ENCODE assay signal across 14 cellular contexts in the genomic region with DNA sequence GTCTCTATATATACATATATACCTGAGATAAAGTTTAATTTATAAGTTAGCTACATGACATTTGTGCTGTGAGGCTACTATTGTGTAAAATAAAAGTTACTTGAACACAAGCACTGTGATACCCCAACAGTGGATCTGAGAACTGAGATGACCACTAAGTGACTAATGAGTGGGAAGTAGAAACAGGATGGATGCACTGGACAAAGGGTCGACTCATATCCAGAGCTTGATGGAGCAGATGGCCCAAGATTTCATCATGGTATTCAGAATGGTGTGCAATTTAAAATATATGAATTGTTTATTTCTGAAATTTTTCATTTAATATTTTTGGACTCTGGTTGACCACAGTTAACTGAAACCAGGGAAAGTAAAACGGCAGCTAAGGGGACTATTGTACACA.
DNase-seq lines count a peak whose midpoint lies in the region; ATAC-seq, FAIRE-seq and TF ChIP-seq lines count a peak whose summit lies in the region.
"Had no signal": no experiment of that assay in that cellular context is flagged by ENCODE, and none has a peak within 500 bp of the region (broad histone marks: within the 10 kb centered on the region; RNA-seq: fewer than 3 reads in every experiment).

No MANE protein-coding gene starts in this region.

- intact Hi-C loops in lower leg skin (cut with DNase I; ENCODE audit: low total_unique reads): no loop called here

- CTCF ChIA-PET in AG04449 (lab: Yijun Ruan, JAX): no interaction called here

- no peaks in the 10 kb centered on the region for H3K36me3 Mint-ChIP-seq in endothelial cell (ENCODE audit: low read depth, unreplicated experiment)
- H3K36me3 Mint-ChIP-seq: activated CD8-positive, alpha-beta memory T cell treated with anti-CD3 and anti-CD28 coated beads, Interleukin-2, amount 10 ng/mL, durations not matched to agents 7 days and 5 days; natural killer cell treated with Interleukin-12 subunit alpha and Interleukin-12 subunit beta and Interleukin-15 and Interleukin-18, amount 100 ng/mL, for 72 hours had no signal

- H3K27ac Mint-ChIP-seq in endothelial cell (ENCODE audit: unreplicated experiment): no peak overlapping the region
- H3K27ac Mint-ChIP-seq: activated CD8-positive, alpha-beta memory T cell treated with anti-CD3 and anti-CD28 coated beads, Interleukin-2, amount 10 ng/mL, durations not matched to agents 7 days and 5 days; natural killer cell treated with Interleukin-12 subunit alpha and Interleukin-12 subunit beta and Interleukin-15 and Interleukin-18, amount 100 ng/mL, for 72 hours had no signal

- no peak for FAIRE-seq in RCC 7860 (lab: Jason Lieb, UNC)
- FAIRE-seq: A549 had no signal

- DNase-seq in AG04449 (ENCODE audit: low read depth, low spot score): peak; percentile 4
- DNase-seq in RCC 7860 (ENCODE audit: low spot score): peak; percentile 34
- no peak for DNase-seq in lower leg skin (ENCODE audit: low spot score in 2 of 2)
- no peak for DNase-seq in NCI-H2227 (lab: John Stamatoyannopoulos, UW; ENCODE audit: unreplicated experiment)
- no peak for DNase-seq in endothelial cell (ENCODE audit: low spot score)
- DNase-seq: activated CD8-positive, alpha-beta memory T cell treated with anti-CD3 and anti-CD28 coated beads, Interleukin-2, amount 10 ng/mL, durations not matched to agents 7 days and 5 days; DND-41; effector memory CD4-positive, alpha-beta T cell; T-helper 9 cell had no signal

- no peak for TF ChIP-seq POLR2A in lower leg skin (IDR thresholded peaks at IDR 0.05)

- no peak overlapping the region for H3K4me3 ChIP-seq in AG04449 (ENCODE audit: low read depth, low read length)
- H3K4me3 ChIP-seq in lower leg skin (ENCODE audit: low read depth, poor library complexity, severe bottlenecking): no peak overlapping the region
- H3K4me3 ChIP-seq: A549 had no signal

- POLR2A ChIA-PET in AG04449 (lab: Yijun Ruan, JAX): no interaction called here

- H3K9me3 Mint-ChIP-seq in endothelial cell (ENCODE audit: unreplicated experiment): no peaks in the 10 kb centered on the region

- no peaks in the 10 kb centered on the region for H3K4me1 Mint-ChIP-seq in endothelial cell (ENCODE audit: unreplicated experiment)
- H3K4me1 Mint-ChIP-seq: activated CD8-positive, alpha-beta memory T cell treated with anti-CD3 and anti-CD28 coated beads, Interleukin-2, amount 10 ng/mL, durations not matched to agents 7 days and 5 days had no signal

- ATAC-seq in GM21367 (IDR thresholded peaks at IDR 0.05; ENCODE audit: unreplicated experiment) (peak; percentile 73), HG03097 (IDR thresholded peaks at IDR 0.05; ENCODE audit: low FRiP score, unreplicated experiment) (peak; percentile 89)
- ATAC-seq in activated CD4-positive, CD25-positive, alpha-beta regulatory T cell treated with anti-CD3 and anti-CD28 coated beads, Interleukin-2, amount 50 U/mL, for 24 hours: no peak
- ATAC-seq: A549; activated CD8-positive, alpha-beta memory T cell treated with anti-CD3 and anti-CD28 coated beads, Interleukin-2, amount 10 ng/mL, durations not matched to agents 7 days and 5 days; natural killer cell treated with Interleukin-12 subunit alpha and Interleukin-12 subunit beta and Interleukin-15 and Interleukin-18, amount 100 ng/mL, for 72 hours had no signal

- 32 to 37% methylated on average over 2 of the region's 2 CpGs for WGBS in lower leg skin, 2 donors

- no peaks in the 10 kb centered on the region for H3K27me3 Mint-ChIP-seq in endothelial cell (ENCODE audit: unreplicated experiment)
- H3K27me3 Mint-ChIP-seq: activated CD8-positive, alpha-beta memory T cell treated with anti-CD3 and anti-CD28 coated beads, Interleukin-2, amount 10 ng/mL, durations not matched to agents 7 days and 5 days; natural killer cell treated with Interleukin-12 subunit alpha and Interleukin-12 subunit beta and Interleukin-15 and Interleukin-18, amount 100 ng/mL, for 72 hours had no signal

- TF ChIP-seq CTCF in AG04449 (IDR thresholded peaks at IDR 0.05; ENCODE audit: insufficient read depth, low read length, missing control alignments): no peak
- no peak for TF ChIP-seq CTCF in lower leg skin (IDR thresholded peaks at IDR 0.05)
- no peak for TF ChIP-seq CTCF in endothelial cell (IDR thresholded peaks at IDR 0.05; ENCODE audit: unreplicated experiment)

- H3K4me3 Mint-ChIP-seq in endothelial cell (ENCODE audit: unreplicated experiment): no peak overlapping the region
- H3K4me3 Mint-ChIP-seq: activated CD8-positive, alpha-beta memory T cell treated with anti-CD3 and anti-CD28 coated beads, Interleukin-2, amount 10 ng/mL, durations not matched to agents 7 days and 5 days; natural killer cell treated with Interleukin-12 subunit alpha and Interleukin-12 subunit beta and Interleukin-15 and Interleukin-18, amount 100 ng/mL, for 72 hours had no signal

Comparison
In these comparisons a context has a peak if more than half of its experiments do, and no peak if none do; other contexts are left out.
1. DNase-seq: peak in AG04449 (single experiment) and RCC 7860 (single experiment); none in lower leg skin (0 of 2), NCI-H2227 (single experiment) and endothelial cell (single experiment).
2. ATAC-seq: peak in GM21367 (single experiment) and HG03097 (single experiment); none in activated CD4-positive, CD25-positive, alpha-beta regulatory T cell treated with anti-CD3 and anti-CD28 coated beads, Interleukin-2, amount 50 U/mL, for 24 hours (0 of 2).